In genomic region chr16:65576139-65576538, GRCh38 we compare ENCODE assay signal across 18 cellular contexts.
A peak's percentile ranks its signal among the peaks of the same experiment; 100 is the strongest.
DNase-seq lines count a peak whose midpoint lies in the region; ATAC-seq, FAIRE-seq and TF ChIP-seq lines count a peak whose summit lies in the region.
"Had no signal": no experiment of that assay in that cellular context is flagged by ENCODE, and none has a peak within 500 bp of the region (broad histone marks: within the 10 kb centered on the region; RNA-seq: fewer than 3 reads in every experiment).

No MANE protein-coding gene starts in this region.

- H3K9me3 Mint-ChIP-seq in GM23338: peaks cover 3% of the 10 kb centered on the region; the same call in 1 of the 3 replicates
- peaks cover under 1% of the 10 kb centered on the region for H3K9me3 Mint-ChIP-seq in neural progenitor cell
- H3K9me3 Mint-ChIP-seq: CD8-positive, alpha-beta T cell had no signal

- H3K36me3 Mint-ChIP-seq in GM23338 (ENCODE audit: low read depth): peaks cover 5% of the 10 kb centered on the region; the same call in 1 of the 3 replicates
- peaks cover 2% of the 10 kb centered on the region for H3K36me3 Mint-ChIP-seq in neural progenitor cell
- H3K36me3 Mint-ChIP-seq: CD14-positive monocyte; CD8-positive, alpha-beta T cell had no signal

- H2AFZ ChIP-seq in GM23338 (peak overlapping the region; percentile 92), neural progenitor cell (replicated peaks) (peak overlapping the region; percentile 20)

- H3K79me2 ChIP-seq in GM23338 (replicated peaks; ENCODE audit: insufficient read depth): no peaks in the 10 kb centered on the region
- H3K79me2 ChIP-seq in neural progenitor cell (ENCODE audit: low read depth): no peaks in the 10 kb centered on the region

- DNase-seq in GM23338 (ENCODE audit: low spot score): no peak
- DNase-seq in RCC 7860 (ENCODE audit: low spot score): peak; percentile 13
- DNase-seq in neural progenitor cell (ENCODE audit: low spot score): no peak
- no peak for DNase-seq in AG20443 (ENCODE audit: low spot score)
- no peak for DNase-seq in activated effector memory CD4-positive, alpha-beta T cell treated with Interleukin-2 at 50 U/mL for 16 hours
- no peak for DNase-seq in GM13976 (ENCODE audit: low spot score)
- DNase-seq: ACHN; CD8-positive, alpha-beta T cell; COR-L47; DMS153; DMS79 treated with DMSO at 0.1 percent for 48 hours; GDM1 had no signal

- no peaks in the 10 kb centered on the region for H3F3A ChIP-seq in GM23338 (replicated peaks; ENCODE audit: low read depth)
- peaks cover 7% of the 10 kb centered on the region for H3F3A ChIP-seq in neural progenitor cell (ENCODE audit: low read depth)

- H3K9ac ChIP-seq in BLaER1 (no peak overlapping the region), neural progenitor cell (no peak overlapping the region)

- TF ChIP-seq CTCF in GM23338 (conservative IDR thresholded peaks at IDR 0.05; ENCODE audit: low read depth in 2 of 2): no peak
- no peak for TF ChIP-seq CTCF in neural progenitor cell (IDR thresholded peaks at IDR 0.05)
- no peak for TF ChIP-seq CTCF in GM13976 (IDR thresholded peaks at IDR 0.05; ENCODE audit: borderline replicate concordance, control extremely low read depth, extremely low read depth, insufficient read depth, missing control alignments)

- FAIRE-seq in RCC 7860 (lab: Jason Lieb, UNC): no peak
- FAIRE-seq: D721Med, GM12892 had no signal

- in situ Hi-C loops in GM13976 (cut with MboI; ENCODE audit: low sequenced_read_pairs, unreplicated experiment): no loop called here

- H3K27me3 ChIP-seq in BLaER1 (no peaks in the 10 kb centered on the region), GM23338 (ENCODE audit: insufficient read depth) (no peaks in the 10 kb centered on the region), neural progenitor cell (no peaks in the 10 kb centered on the region)

- H3K4me2 ChIP-seq in BLaER1: peak overlapping the region; percentile 23; the same call in 1 of the 2 replicates
- no peak overlapping the region for H3K4me2 ChIP-seq in GM23338
- H3K4me2 ChIP-seq in neural progenitor cell: no peak overlapping the region

- no peaks in the 10 kb centered on the region for H4K20me1 ChIP-seq in BLaER1
- no peaks in the 10 kb centered on the region for H4K20me1 ChIP-seq in GM23338 (replicated peaks; ENCODE audit: insufficient read depth)
- no peaks in the 10 kb centered on the region for H4K20me1 ChIP-seq in neural progenitor cell (ENCODE audit: low read depth)

- H3K4me1 ChIP-seq in BLaER1 (peaks cover 27% of the 10 kb centered on the region), GM23338 (ENCODE audit: insufficient read depth) (0 out of 2 replicates have a peak, but pooled peaks cover 11% of the 10 kb centered on the region), neural progenitor cell (peaks cover 9% of the 10 kb centered on the region)

- H3K9me2 ChIP-seq in GM23338 (ENCODE audit: insufficient read depth): peaks cover 3% of the 10 kb centered on the region

- H3K4me3 Mint-ChIP-seq in GM23338: no peak overlapping the region
- no peak overlapping the region for H3K4me3 Mint-ChIP-seq in neural progenitor cell
- H3K4me3 Mint-ChIP-seq: B cell; CD14-positive monocyte; CD8-positive, alpha-beta T cell had no signal

- H3K4me1 Mint-ChIP-seq in GM23338: peaks cover 18% of the 10 kb centered on the region
- H3K4me1 Mint-ChIP-seq in neural progenitor cell: peaks cover 14% of the 10 kb centered on the region
- H3K4me1 Mint-ChIP-seq: B cell, CD14-positive monocyte had no signal

- H3K36me3 ChIP-seq in BLaER1: no peaks in the 10 kb centered on the region
- no peaks in the 10 kb centered on the region for H3K36me3 ChIP-seq in GM23338 (ENCODE audit: insufficient read depth)
- H3K36me3 ChIP-seq in neural progenitor cell: no peaks in the 10 kb centered on the region

- ATAC-seq in GM23338 (no peak), HG03457 (IDR thresholded peaks at IDR 0.05; ENCODE audit: unreplicated experiment) (no peak)
- ATAC-seq: CD8-positive, alpha-beta T cell had no signal

- H3K27ac ChIP-seq in BLaER1: 0 out of 2 replicates have a peak overlapping the region, but pooled peaks have one; percentile 13
- no peak overlapping the region for H3K27ac ChIP-seq in GM23338 (ENCODE audit: low read depth)
- no peak overlapping the region for H3K27ac ChIP-seq in neural progenitor cell

- peaks cover 3% of the 10 kb centered on the region for H3K27me3 Mint-ChIP-seq in GM23338 (ENCODE audit: insufficient read depth, low read depth, poor library complexity)
- peaks cover 8% of the 10 kb centered on the region for H3K27me3 Mint-ChIP-seq in neural progenitor cell (ENCODE audit: insufficient read depth, low read depth)
- H3K27me3 Mint-ChIP-seq: B cell had no signal

- H3K27ac Mint-ChIP-seq in GM23338 (no peak overlapping the region), neural progenitor cell (no peak overlapping the region)
- H3K27ac Mint-ChIP-seq: B cell; CD14-positive monocyte; CD8-positive, alpha-beta T cell had no signal

- H3K4me3 ChIP-seq in BLaER1 (no peak overlapping the region), GM23338 (no peak overlapping the region), neural progenitor cell (no peak overlapping the region)

- H3K9me3 ChIP-seq in BLaER1: peaks cover 24% of the 10 kb centered on the region
- H3K9me3 ChIP-seq in neural progenitor cell (ENCODE audit: low read depth): no peaks in the 10 kb centered on the region

TF ChIP-seq in GM23338, 12 proteins besides CTCF, POLR2A, EP300 and RAD21:
- TF ChIP-seq JUNB (IDR thresholded peaks at IDR 0.05; ENCODE audit: unreplicated experiment) (no peak), CREB1 (CRISPR knock-in tag; IDR thresholded peaks at IDR 0.05; ENCODE audit: low read depth) (no peak), ZNF114 (CRISPR knock-in tag; IDR thresholded peaks at IDR 0.05) (no peak), EZH2phosphoT487 (IDR thresholded peaks at IDR 0.05; ENCODE audit: unreplicated experiment) (no peak)
- TF ChIP-seq, protein P1, sequence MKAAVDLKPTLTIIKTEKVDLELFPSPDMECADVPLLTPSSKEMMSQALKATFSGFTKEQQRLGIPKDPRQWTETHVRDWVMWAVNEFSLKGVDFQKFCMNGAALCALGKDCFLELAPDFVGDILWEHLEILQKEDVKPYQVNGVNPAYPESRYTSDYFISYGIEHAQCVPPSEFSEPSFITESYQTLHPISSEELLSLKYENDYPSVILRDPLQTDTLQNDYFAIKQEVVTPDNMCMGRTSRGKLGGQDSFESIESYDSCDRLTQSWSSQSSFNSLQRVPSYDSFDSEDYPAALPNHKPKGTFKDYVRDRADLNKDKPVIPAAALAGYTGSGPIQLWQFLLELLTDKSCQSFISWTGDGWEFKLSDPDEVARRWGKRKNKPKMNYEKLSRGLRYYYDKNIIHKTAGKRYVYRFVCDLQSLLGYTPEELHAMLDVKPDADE (IDR thresholded peaks at IDR 0.05): no peak
- TF ChIP-seq, protein P2, sequence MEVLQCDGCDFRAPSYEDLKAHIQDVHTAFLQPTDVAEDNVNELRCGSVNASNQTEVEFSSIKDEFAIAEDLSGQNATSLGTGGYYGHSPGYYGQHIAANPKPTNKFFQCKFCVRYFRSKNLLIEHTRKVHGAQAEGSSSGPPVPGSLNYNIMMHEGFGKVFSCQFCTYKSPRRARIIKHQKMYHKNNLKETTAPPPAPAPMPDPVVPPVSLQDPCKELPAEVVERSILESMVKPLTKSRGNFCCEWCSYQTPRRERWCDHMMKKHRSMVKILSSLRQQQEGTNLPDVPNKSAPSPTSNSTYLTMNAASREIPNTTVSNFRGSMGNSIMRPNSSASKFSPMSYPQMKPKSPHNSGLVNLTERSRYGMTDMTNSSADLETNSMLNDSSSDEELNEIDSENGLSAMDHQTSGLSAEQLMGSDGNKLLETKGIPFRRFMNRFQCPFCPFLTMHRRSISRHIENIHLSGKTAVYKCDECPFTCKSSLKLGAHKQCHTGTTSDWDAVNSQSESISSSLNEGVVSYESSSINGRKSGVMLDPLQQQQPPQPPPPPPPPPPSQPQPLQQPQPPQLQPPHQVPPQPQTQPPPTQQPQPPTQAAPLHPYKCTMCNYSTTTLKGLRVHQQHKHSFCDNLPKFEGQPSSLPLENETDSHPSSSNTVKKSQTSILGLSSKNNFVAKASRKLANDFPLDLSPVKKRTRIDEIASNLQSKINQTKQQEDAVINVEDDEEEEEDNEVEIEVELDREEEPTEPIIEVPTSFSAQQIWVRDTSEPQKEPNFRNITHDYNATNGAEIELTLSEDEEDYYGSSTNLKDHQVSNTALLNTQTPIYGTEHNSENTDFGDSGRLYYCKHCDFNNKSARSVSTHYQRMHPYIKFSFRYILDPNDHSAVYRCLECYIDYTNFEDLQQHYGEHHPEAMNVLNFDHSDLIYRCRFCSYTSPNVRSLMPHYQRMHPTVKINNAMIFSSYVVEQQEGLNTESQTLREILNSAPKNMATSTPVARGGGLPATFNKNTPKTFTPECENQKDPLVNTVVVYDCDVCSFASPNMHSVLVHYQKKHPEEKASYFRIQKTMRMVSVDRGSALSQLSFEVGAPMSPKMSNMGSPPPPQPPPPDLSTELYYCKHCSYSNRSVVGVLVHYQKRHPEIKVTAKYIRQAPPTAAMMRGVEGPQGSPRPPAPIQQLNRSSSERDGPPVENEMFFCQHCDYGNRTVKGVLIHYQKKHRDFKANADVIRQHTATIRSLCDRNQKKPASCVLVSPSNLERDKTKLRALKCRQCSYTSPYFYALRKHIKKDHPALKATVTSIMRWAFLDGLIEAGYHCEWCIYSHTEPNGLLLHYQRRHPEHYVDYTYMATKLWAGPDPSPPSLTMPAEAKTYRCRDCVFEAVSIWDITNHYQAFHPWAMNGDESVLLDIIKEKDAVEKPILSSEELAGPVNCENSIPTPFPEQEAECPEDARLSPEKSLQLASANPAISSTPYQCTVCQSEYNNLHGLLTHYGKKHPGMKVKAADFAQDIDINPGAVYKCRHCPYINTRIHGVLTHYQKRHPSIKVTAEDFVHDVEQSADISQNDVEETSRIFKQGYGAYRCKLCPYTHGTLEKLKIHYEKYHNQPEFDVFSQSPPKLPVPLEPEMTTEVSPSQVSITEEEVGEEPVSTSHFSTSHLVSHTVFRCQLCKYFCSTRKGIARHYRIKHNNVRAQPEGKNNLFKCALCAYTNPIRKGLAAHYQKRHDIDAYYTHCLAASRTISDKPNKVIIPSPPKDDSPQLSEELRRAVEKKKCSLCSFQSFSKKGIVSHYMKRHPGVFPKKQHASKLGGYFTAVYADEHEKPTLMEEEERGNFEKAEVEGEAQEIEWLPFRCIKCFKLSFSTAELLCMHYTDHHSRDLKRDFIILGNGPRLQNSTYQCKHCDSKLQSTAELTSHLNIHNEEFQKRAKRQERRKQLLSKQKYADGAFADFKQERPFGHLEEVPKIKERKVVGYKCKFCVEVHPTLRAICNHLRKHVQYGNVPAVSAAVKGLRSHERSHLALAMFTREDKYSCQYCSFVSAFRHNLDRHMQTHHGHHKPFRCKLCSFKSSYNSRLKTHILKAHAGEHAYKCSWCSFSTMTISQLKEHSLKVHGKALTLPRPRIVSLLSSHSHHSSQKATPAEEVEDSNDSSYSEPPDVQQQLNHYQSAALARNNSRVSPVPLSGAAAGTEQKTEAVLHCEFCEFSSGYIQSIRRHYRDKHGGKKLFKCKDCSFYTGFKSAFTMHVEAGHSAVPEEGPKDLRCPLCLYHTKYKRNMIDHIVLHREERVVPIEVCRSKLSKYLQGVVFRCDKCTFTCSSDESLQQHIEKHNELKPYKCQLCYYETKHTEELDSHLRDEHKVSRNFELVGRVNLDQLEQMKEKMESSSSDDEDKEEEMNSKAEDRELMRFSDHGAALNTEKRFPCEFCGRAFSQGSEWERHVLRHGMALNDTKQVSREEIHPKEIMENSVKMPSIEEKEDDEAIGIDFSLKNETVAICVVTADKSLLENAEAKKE (CRISPR knock-in tag; IDR thresholded peaks at IDR 0.05): no peak
